In genomic region chr4:142663828-142664227, GRCh38 we compare ENCODE assay signal across 16 cellular contexts.
"Had no signal": no experiment of that assay in that cellular context is flagged by ENCODE, and none has a peak within 500 bp of the region (broad histone marks: within the 10 kb centered on the region; RNA-seq: fewer than 3 reads in every experiment).

No MANE protein-coding gene starts in this region.

- H3K4me1 Mint-ChIP-seq: activated B cell treated with CpG ODN at 0.5 μM for 24 hours; activated naive CD8-positive, alpha-beta T cell treated with anti-CD3 and anti-CD28 coated beads for 36 hours; naive thymus-derived CD4-positive, alpha-beta T cell; neural progenitor cell; stimulated activated effector memory CD8-positive, alpha-beta T cell treated with anti-CD3 and anti-CD28 coated beads, Interleukin-12 subunit alpha, Interleukin-12 subunit beta, amount 100 ng/mL, for 72 hours had no signal

- H3K4me2 ChIP-seq: neural progenitor cell, smooth muscle cell had no signal

- H3K4me3 ChIP-seq: coronary artery, neural progenitor cell, ovary, right lobe of liver, smooth muscle cell, testis had no signal

- H3K4me1 ChIP-seq: neural progenitor cell, right lobe of liver, testis had no signal

- H3K9ac ChIP-seq: neural progenitor cell had no signal

- H3K27ac Mint-ChIP-seq: activated B cell treated with CpG ODN at 0.5 μM for 24 hours; activated CD4-positive, alpha-beta memory T cell treated with anti-CD3 and anti-CD28 coated beads for 36 hours; activated naive CD8-positive, alpha-beta T cell treated with anti-CD3 and anti-CD28 coated beads for 36 hours; naive thymus-derived CD4-positive, alpha-beta T cell; neural progenitor cell; stimulated activated effector memory CD8-positive, alpha-beta T cell treated with anti-CD3 and anti-CD28 coated beads, Interleukin-12 subunit alpha, Interleukin-12 subunit beta, amount 100 ng/mL, for 72 hours; T-helper 2 cell treated with Interferon-gamma antibody and Interleukin-4, amounts not matched to agents 5 μg/mL and 100 μg/mL, for 36 hours had no signal

- H3K27me3 Mint-ChIP-seq: activated B cell treated with CpG ODN at 0.5 μM for 24 hours; activated CD4-positive, alpha-beta memory T cell treated with anti-CD3 and anti-CD28 coated beads for 36 hours; activated naive CD8-positive, alpha-beta T cell treated with anti-CD3 and anti-CD28 coated beads for 36 hours; naive thymus-derived CD4-positive, alpha-beta T cell had no signal

- H3K9me3 ChIP-seq: ovary, testis had no signal

- H3K36me3 Mint-ChIP-seq: neural progenitor cell; stimulated activated effector memory CD8-positive, alpha-beta T cell treated with anti-CD3 and anti-CD28 coated beads, Interleukin-12 subunit alpha, Interleukin-12 subunit beta, amount 100 ng/mL, for 72 hours had no signal

- H3K27ac ChIP-seq: brain microvascular endothelial cell, coronary artery, neural progenitor cell, ovary, right lobe of liver, testis had no signal

- H3K36me3 ChIP-seq: brain microvascular endothelial cell, neural progenitor cell, ovary, right lobe of liver had no signal

- H3K4me3 Mint-ChIP-seq: activated B cell treated with CpG ODN at 0.5 μM for 24 hours; activated CD4-positive, alpha-beta memory T cell treated with anti-CD3 and anti-CD28 coated beads for 36 hours; activated naive CD8-positive, alpha-beta T cell treated with anti-CD3 and anti-CD28 coated beads for 36 hours; naive thymus-derived CD4-positive, alpha-beta T cell; neural progenitor cell; stimulated activated effector memory CD8-positive, alpha-beta T cell treated with anti-CD3 and anti-CD28 coated beads, Interleukin-12 subunit alpha, Interleukin-12 subunit beta, amount 100 ng/mL, for 72 hours; T-helper 2 cell treated with Interferon-gamma antibody and Interleukin-4, amounts not matched to agents 5 μg/mL and 100 μg/mL, for 36 hours had no signal

- DNase-seq: activated B cell treated with CpG ODN at 0.5 μM for 24 hours; activated CD4-positive, alpha-beta memory T cell treated with anti-CD3 and anti-CD28 coated beads for 36 hours; activated CD4-positive, alpha-beta T cell treated with anti-CD3 and anti-CD28 coated beads for 4 hours; activated naive CD8-positive, alpha-beta T cell treated with anti-CD3 and anti-CD28 coated beads for 36 hours; brain microvascular endothelial cell; mesenchymal stem cell; naive thymus-derived CD4-positive, alpha-beta T cell; ovary; right lobe of liver; stimulated activated CD4-positive, alpha-beta T cell treated with anti-CD3 and anti-CD28 coated beads, Interleukin-4, amount 100 ng/mL, for 24 hours; testis had no signal

- H2AFZ ChIP-seq: neural progenitor cell had no signal

- H3K27me3 ChIP-seq: brain microvascular endothelial cell, neural progenitor cell, ovary, right lobe of liver, testis had no signal

- ATAC-seq: naive thymus-derived CD4-positive, alpha-beta T cell; right lobe of liver; stimulated activated effector memory CD8-positive, alpha-beta T cell treated with anti-CD3 and anti-CD28 coated beads, Interleukin-12 subunit alpha, Interleukin-12 subunit beta, amount 100 ng/mL, for 72 hours had no signal
